In genomic region chrX:46381630-46382029, GRCh38 we compare ENCODE assay signal across 8 cellular contexts.
A peak's percentile ranks its signal among the peaks of the same experiment; 100 is the strongest.
DNase-seq lines count a peak whose midpoint lies in the region; ATAC-seq and TF ChIP-seq lines count a peak whose summit lies in the region.

No MANE protein-coding gene starts in this region.

- 0 out of 2 replicates have a peak, but pooled peaks cover 3% of the 10 kb centered on the region for H3K36me3 Mint-ChIP-seq in WTC11
- H3K36me3 Mint-ChIP-seq in activated T-helper 17 cell treated with anti-CD3 and anti-CD28 coated beads, Interleukin-2, amount 50 U/mL, for 72 hours (ENCODE audit: low read depth) = no peaks in the 10 kb centered on the region

- ATAC-seq in HG03520 (IDR thresholded peaks at IDR 0.05; ENCODE audit: unreplicated experiment) (peak; percentile 50), WTC11 (peak; percentile 64; the same call in 1 of the 2 replicates), GM19397 (IDR thresholded peaks at IDR 0.05; ENCODE audit: unreplicated experiment) (no peak)
- ATAC-seq in activated T-helper 17 cell treated with anti-CD3 and anti-CD28 coated beads, Interleukin-2, amount 50 U/mL, for 72 hours (replicated peaks) = no peak

- peaks cover 16% of the 10 kb centered on the region for H3K9me3 Mint-ChIP-seq in WTC11
- H3K9me3 Mint-ChIP-seq in activated T-helper 17 cell treated with anti-CD3 and anti-CD28 coated beads, Interleukin-2, amount 50 U/mL, for 72 hours = no peaks in the 10 kb centered on the region

- CTCF ChIA-PET in WTC11 (lab: Charles Lee) = interaction anchor here (1.0 kb wide), 2 partner anchors 27 to 297 kb away, joined by 4 to 15 read pairs; no protein-coding TSS in a partner anchor

- POLR2A ChIA-PET in WTC11 (lab: Charles Lee) = interaction anchor here (0.5 kb wide), 1 partner anchor 863 kb away, joined by 3 read pairs; no protein-coding TSS in a partner anchor

- DNase-seq in DMS53 (lab: John Stamatoyannopoulos, UW) (peak; percentile 52), DMS53 treated with DMSO at 0.1 percent for 48 hours (lab: John Stamatoyannopoulos, UW; ENCODE audit: unreplicated experiment) (no peak), WTC11 (ENCODE audit: low spot score) (peak; percentile 30), germinal center (ENCODE audit: low spot score) (peak; percentile 3), NCI-H2196 (lab: John Stamatoyannopoulos, UW; ENCODE audit: unreplicated experiment) (no peak)

- no peaks in the 10 kb centered on the region for H3K27me3 Mint-ChIP-seq in WTC11 (ENCODE audit: low read depth)
- H3K27me3 Mint-ChIP-seq in activated T-helper 17 cell treated with anti-CD3 and anti-CD28 coated beads, Interleukin-2, amount 50 U/mL, for 72 hours = no peaks in the 10 kb centered on the region

- no peaks in the 10 kb centered on the region for H3K4me1 Mint-ChIP-seq in WTC11
- no peaks in the 10 kb centered on the region for H3K4me1 Mint-ChIP-seq in activated T-helper 17 cell treated with anti-CD3 and anti-CD28 coated beads, Interleukin-2, amount 50 U/mL, for 72 hours

- TF ChIP-seq CTCF in WTC11 (IDR thresholded peaks at IDR 0.05) = 0 out of 2 replicates have a peak, but pooled peaks have one; percentile 26

- H3K27ac Mint-ChIP-seq in WTC11 = no peak overlapping the region
- H3K27ac Mint-ChIP-seq in activated T-helper 17 cell treated with anti-CD3 and anti-CD28 coated beads, Interleukin-2, amount 50 U/mL, for 72 hours = no peak overlapping the region

- H3K4me3 Mint-ChIP-seq in WTC11 = no peak overlapping the region
- H3K4me3 Mint-ChIP-seq in activated T-helper 17 cell treated with anti-CD3 and anti-CD28 coated beads, Interleukin-2, amount 50 U/mL, for 72 hours = no peak overlapping the region

TF ChIP-seq in WTC11, 78 proteins besides CTCF, POLR2A, EP300 and RAD21:
- TF ChIP-seq CREB1 (CRISPR knock-in tag; IDR thresholded peaks at IDR 0.05) (no peak), ATF2 (CRISPR knock-in tag; IDR thresholded peaks at IDR 0.05; ENCODE audit: borderline replicate concordance, low read depth) (no peak), TEAD4 (CRISPR knock-in tag; IDR thresholded peaks at IDR 0.05) (no peak), OVOL2 (CRISPR knock-in tag; IDR thresholded peaks at IDR 0.05; ENCODE audit: borderline replicate concordance) (no peak), HMGA2 (CRISPR knock-in tag; IDR thresholded peaks at IDR 0.05) (no peak), FOXJ3 (CRISPR knock-in tag; IDR thresholded peaks at IDR 0.05; ENCODE audit: borderline replicate concordance) (no peak), RELA (CRISPR knock-in tag; IDR thresholded peaks at IDR 0.05; ENCODE audit: borderline replicate concordance) (no peak), NFE2L1 (CRISPR knock-in tag; IDR thresholded peaks at IDR 0.05) (no peak), SP1 (CRISPR knock-in tag; conservative IDR thresholded peaks at IDR 0.05) (no peak), TCF7 (CRISPR knock-in tag; IDR thresholded peaks at IDR 0.05; ENCODE audit: low read depth) (no peak), JAZF1 (CRISPR knock-in tag; IDR thresholded peaks at IDR 0.05) (no peak), ZNF425 (CRISPR knock-in tag; conservative IDR thresholded peaks at IDR 0.05) (no peak), GRHL2 (CRISPR knock-in tag; IDR thresholded peaks at IDR 0.05; ENCODE audit: insufficient replicate concordance, severe bottlenecking) (no peak), MYBL2 (CRISPR knock-in tag; IDR thresholded peaks at IDR 0.05) (no peak), GTF2I (CRISPR knock-in tag; conservative IDR thresholded peaks at IDR 0.05) (no peak)
- TF ChIP-seq, protein P1, sequence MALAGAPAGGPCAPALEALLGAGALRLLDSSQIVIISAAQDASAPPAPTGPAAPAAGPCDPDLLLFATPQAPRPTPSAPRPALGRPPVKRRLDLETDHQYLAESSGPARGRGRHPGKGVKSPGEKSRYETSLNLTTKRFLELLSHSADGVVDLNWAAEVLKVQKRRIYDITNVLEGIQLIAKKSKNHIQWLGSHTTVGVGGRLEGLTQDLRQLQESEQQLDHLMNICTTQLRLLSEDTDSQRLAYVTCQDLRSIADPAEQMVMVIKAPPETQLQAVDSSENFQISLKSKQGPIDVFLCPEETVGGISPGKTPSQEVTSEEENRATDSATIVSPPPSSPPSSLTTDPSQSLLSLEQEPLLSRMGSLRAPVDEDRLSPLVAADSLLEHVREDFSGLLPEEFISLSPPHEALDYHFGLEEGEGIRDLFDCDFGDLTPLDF (CRISPR knock-in tag; IDR thresholded peaks at IDR 0.05) = no peak
- TF ChIP-seq, protein P2, sequence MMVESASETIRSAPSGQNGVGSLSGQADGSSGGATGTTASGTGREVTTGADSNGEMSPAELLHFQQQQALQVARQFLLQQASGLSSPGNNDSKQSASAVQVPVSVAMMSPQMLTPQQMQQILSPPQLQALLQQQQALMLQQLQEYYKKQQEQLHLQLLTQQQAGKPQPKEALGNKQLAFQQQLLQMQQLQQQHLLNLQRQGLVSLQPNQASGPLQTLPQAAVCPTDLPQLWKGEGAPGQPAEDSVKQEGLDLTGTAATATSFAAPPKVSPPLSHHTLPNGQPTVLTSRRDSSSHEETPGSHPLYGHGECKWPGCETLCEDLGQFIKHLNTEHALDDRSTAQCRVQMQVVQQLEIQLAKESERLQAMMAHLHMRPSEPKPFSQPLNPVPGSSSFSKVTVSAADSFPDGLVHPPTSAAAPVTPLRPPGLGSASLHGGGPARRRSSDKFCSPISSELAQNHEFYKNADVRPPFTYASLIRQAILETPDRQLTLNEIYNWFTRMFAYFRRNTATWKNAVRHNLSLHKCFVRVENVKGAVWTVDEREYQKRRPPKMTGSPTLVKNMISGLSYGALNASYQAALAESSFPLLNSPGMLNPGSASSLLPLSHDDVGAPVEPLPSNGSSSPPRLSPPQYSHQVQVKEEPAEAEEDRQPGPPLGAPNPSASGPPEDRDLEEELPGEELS (CRISPR knock-in tag; IDR thresholded peaks at IDR 0.05) = no peak

Comparison
In these comparisons a context has a peak if more than half of its experiments do, and no peak if none do; other contexts are left out.
1. DNase-seq: peak in DMS53 (single experiment), WTC11 (single experiment) and germinal center (single experiment); none in DMS53 treated with DMSO at 0.1 percent for 48 hours (single experiment) and NCI-H2196 (single experiment).
2. ATAC-seq: peak in HG03520 (single experiment) and WTC11 (single experiment); none in activated T-helper 17 cell treated with anti-CD3 and anti-CD28 coated beads, Interleukin-2, amount 50 U/mL, for 72 hours (single experiment) and GM19397 (single experiment).